Comparison of ENCODE assay signal across 17 cellular contexts in genomic region chr11:128626913-128627665, GRCh38. TPM values are rescaled to one million over a fixed set of nuclear protein-coding genes. Genes with fewer than 3 reads are reported as not detected.
A peak's percentile ranks its signal among the peaks of the same experiment; 100 is the strongest.
DNase-seq lines count a peak whose midpoint lies in the region; ATAC-seq and TF ChIP-seq lines count a peak whose summit lies in the region.
"Had no signal": no experiment of that assay in that cellular context is flagged by ENCODE, and none has a peak within 500 bp of the region (broad histone marks: within the 10 kb centered on the region; RNA-seq: fewer than 3 reads in every experiment).

No MANE protein-coding gene starts in this region.

- intact Hi-C loops in uterus (cut with DNase I; ENCODE audit: low total_unique reads) = loop anchor here (10.0 kb wide), 1 partner anchor 452 kb away; no protein-coding TSS in a partner anchor

- TF ChIP-seq EP300 in upper lobe of left lung (IDR thresholded peaks at IDR 0.05) (no peak), suprapubic skin (IDR thresholded peaks at IDR 0.05) (no peak)

- POLR2A ChIA-PET in activated CD4-positive, alpha-beta memory T cell treated with anti-CD3 and anti-CD28 coated beads, Interleukin-2, amount 10 ng/mL, durations not matched to agents 7 days and 5 days (lab: Charles Lee) = interaction anchor here (0.9 to 11.4 kb wide), 13 partner anchors 47 to 336 kb away, joined by 4 to 525 read pairs (median 6); no protein-coding TSS in a partner anchor

- H3K27ac ChIP-seq in upper lobe of left lung (peak overlapping the region; percentile 52 to 58 (median 56)), uterus (no peak overlapping the region), suprapubic skin (no peak overlapping the region)

- TF ChIP-seq CTCF in upper lobe of left lung (IDR thresholded peaks at IDR 0.05) = no peak
- no peak for TF ChIP-seq CTCF in uterus (IDR thresholded peaks at IDR 0.05)
- no peak for TF ChIP-seq CTCF in suprapubic skin (IDR thresholded peaks at IDR 0.05)

- no peaks in the 10 kb centered on the region for H3K36me3 ChIP-seq in upper lobe of left lung
- H3K36me3 ChIP-seq in uterus = no peaks in the 10 kb centered on the region
- no peaks in the 10 kb centered on the region for H3K36me3 ChIP-seq in suprapubic skin
- H3K36me3 ChIP-seq: breast epithelium, right lobe of liver had no signal

- H3K4me3 ChIP-seq in upper lobe of left lung (no peak overlapping the region), uterus (no peak overlapping the region), suprapubic skin (no peak overlapping the region)
- H3K4me3 ChIP-seq: breast epithelium, lung, right lobe of liver had no signal

- H3K4me1 ChIP-seq in upper lobe of left lung = peaks cover 14 to 51% (median 33%) of the 10 kb centered on the region in 4 donors
- no peaks in the 10 kb centered on the region for H3K4me1 ChIP-seq in uterus
- H3K4me1 ChIP-seq in suprapubic skin = peaks cover 20% of the 10 kb centered on the region
- H3K4me1 ChIP-seq: breast epithelium had no signal

- no peaks in the 10 kb centered on the region for H3K27me3 Mint-ChIP-seq in activated naive CD4-positive, alpha-beta T cell treated with anti-CD3 and anti-CD28 coated beads, Interleukin-2, amount 50 U/mL, for 24 hours
- H3K27me3 Mint-ChIP-seq in activated CD4-positive, alpha-beta memory T cell treated with anti-CD3 and anti-CD28 coated beads, Interleukin-2, amount 10 ng/mL, durations not matched to agents 7 days and 5 days = no peaks in the 10 kb centered on the region
- no peaks in the 10 kb centered on the region for H3K27me3 Mint-ChIP-seq in memory B cell

- H3K4me1 Mint-ChIP-seq in activated naive CD4-positive, alpha-beta T cell treated with anti-CD3 and anti-CD28 coated beads, Interleukin-2, amount 50 U/mL, for 24 hours = peaks cover 100% of the 10 kb centered on the region
- peaks cover 91% of the 10 kb centered on the region for H3K4me1 Mint-ChIP-seq in activated CD4-positive, alpha-beta memory T cell treated with anti-CD3 and anti-CD28 coated beads, Interleukin-2, amount 10 ng/mL, durations not matched to agents 7 days and 5 days
- H3K4me1 Mint-ChIP-seq in memory B cell = peaks cover 79% of the 10 kb centered on the region

- H3K27me3 ChIP-seq in upper lobe of left lung (no peaks in the 10 kb centered on the region), uterus (no peaks in the 10 kb centered on the region), suprapubic skin (no peaks in the 10 kb centered on the region)
- H3K27me3 ChIP-seq: breast epithelium, right lobe of liver had no signal

- CTCF ChIA-PET in activated CD4-positive, alpha-beta memory T cell treated with anti-CD3 and anti-CD28 coated beads, Interleukin-2, amount 10 ng/mL, durations not matched to agents 7 days and 5 days (lab: Charles Lee) = interaction anchor here (1.1 to 7.6 kb wide), 12 partner anchors 77 to 455 kb away, joined by 3 to 205 read pairs (median 27); no protein-coding TSS in a partner anchor

- H3K27ac Mint-ChIP-seq in activated naive CD4-positive, alpha-beta T cell treated with anti-CD3 and anti-CD28 coated beads, Interleukin-2, amount 50 U/mL, for 24 hours = peak overlapping the region; percentile 85
- H3K27ac Mint-ChIP-seq in activated CD4-positive, alpha-beta memory T cell treated with anti-CD3 and anti-CD28 coated beads, Interleukin-2, amount 10 ng/mL, durations not matched to agents 7 days and 5 days = peak overlapping the region; percentile 85
- H3K27ac Mint-ChIP-seq in memory B cell = peak overlapping the region; percentile 94

- ATAC-seq in memory B cell (ENCODE audit: low read depth) (no peak), upper lobe of left lung (ENCODE audit: low FRiP score in 2 of 2) (no peak)
- ATAC-seq: HepG2, right lobe of liver had no signal

- H3K36me3 Mint-ChIP-seq in activated naive CD4-positive, alpha-beta T cell treated with anti-CD3 and anti-CD28 coated beads, Interleukin-2, amount 50 U/mL, for 24 hours = no peaks in the 10 kb centered on the region
- H3K36me3 Mint-ChIP-seq in activated CD4-positive, alpha-beta memory T cell treated with anti-CD3 and anti-CD28 coated beads, Interleukin-2, amount 10 ng/mL, durations not matched to agents 7 days and 5 days (ENCODE audit: low read depth) = peaks cover 3% of the 10 kb centered on the region
- H3K36me3 Mint-ChIP-seq in memory B cell = peaks cover 2% of the 10 kb centered on the region

- 68 to 78% methylated on average over 13 to 16 of the region's 16 CpGs for WGBS in upper lobe of left lung, 2 donors
- 89% methylated on average over 9 of the region's 16 CpGs for WGBS in suprapubic skin

- no peak for TF ChIP-seq POLR2A in upper lobe of left lung (IDR thresholded peaks at IDR 0.05)
- no peak for TF ChIP-seq POLR2A in uterus (IDR thresholded peaks at IDR 0.05)
- no peak for TF ChIP-seq POLR2A in suprapubic skin (IDR thresholded peaks at IDR 0.05)

- no peak for DNase-seq in activated naive CD4-positive, alpha-beta T cell treated with anti-CD3 and anti-CD28 coated beads, Interleukin-2, amount 50 U/mL, for 16 hours
- no peak for DNase-seq in activated CD4-positive, alpha-beta memory T cell treated with anti-CD3 and anti-CD28 coated beads, Interleukin-2, amount 10 ng/mL, durations not matched to agents 7 days and 5 days
- DNase-seq in memory B cell (ENCODE audit: low spot score in 2 of 2) = no peak
- no peak for DNase-seq in upper lobe of left lung
- DNase-seq in uterus = no peak
- DNase-seq in suprapubic skin (ENCODE audit: low spot score in 2 of 2) = no peak
- no peak for DNase-seq in kidney tubule cell (ENCODE audit: low spot score)
- DNase-seq: DMS53; H7; NCI-H2227 treated with DMSO at 0.1 percent for 48 hours; right lobe of liver; stimulated activated CD4-positive, alpha-beta T cell treated with anti-CD3 and anti-CD28 coated beads, Interleukin-4, amount 100 ng/mL, for 4 hours had no signal

- no peaks in the 10 kb centered on the region for H3K9me3 Mint-ChIP-seq in activated naive CD4-positive, alpha-beta T cell treated with anti-CD3 and anti-CD28 coated beads, Interleukin-2, amount 50 U/mL, for 24 hours
- no peaks in the 10 kb centered on the region for H3K9me3 Mint-ChIP-seq in activated CD4-positive, alpha-beta memory T cell treated with anti-CD3 and anti-CD28 coated beads, Interleukin-2, amount 10 ng/mL, durations not matched to agents 7 days and 5 days
- peaks cover 1% of the 10 kb centered on the region for H3K9me3 Mint-ChIP-seq in memory B cell
- H3K9me3 Mint-ChIP-seq: neural crest cell had no signal

- H3K4me3 Mint-ChIP-seq in activated naive CD4-positive, alpha-beta T cell treated with anti-CD3 and anti-CD28 coated beads, Interleukin-2, amount 50 U/mL, for 24 hours = peak overlapping the region; percentile 84
- H3K4me3 Mint-ChIP-seq in activated CD4-positive, alpha-beta memory T cell treated with anti-CD3 and anti-CD28 coated beads, Interleukin-2, amount 10 ng/mL, durations not matched to agents 7 days and 5 days = no peak overlapping the region
- no peak overlapping the region for H3K4me3 Mint-ChIP-seq in memory B cell
- H3K4me3 Mint-ChIP-seq: neural crest cell had no signal

- H3K9me3 ChIP-seq in upper lobe of left lung = no peaks in the 10 kb centered on the region
- H3K9me3 ChIP-seq in uterus = no peaks in the 10 kb centered on the region
- H3K9me3 ChIP-seq in suprapubic skin = no peaks in the 10 kb centered on the region
- H3K9me3 ChIP-seq: breast epithelium, right lobe of liver had no signal

RNA-seq across cellular contexts. Expression of gene ETS1, which starts 39.7 kb away (rescaled TPM):
- 100 to 1,000 TPM; 572 to 584 TPM for total RNA-seq in activated CD4-positive, alpha-beta memory T cell treated with anti-CD3 and anti-CD28 coated beads, Interleukin-2, amount 10 ng/mL, durations not matched to agents 7 days and 5 days
- total RNA-seq in upper lobe of left lung = 100 to 1,000 TPM in 1 of 6 donors, 10 to 100 TPM in 5; 29.3 to 107 (median 79.0) TPM
- 10 to 100 TPM; 24.1 to 80.9 (median 58.3) TPM for total RNA-seq in uterus
- total RNA-seq in suprapubic skin = 10 to 100 TPM; 21.7 to 42.6 (median 33.7) TPM

Comparison
In these comparisons a context has a peak if more than half of its experiments do, and no peak if none do; other contexts are left out.
1. H3K27ac ChIP-seq: peak in upper lobe of left lung (4 of 4); none in uterus (0 of 2) and suprapubic skin (single experiment).
2. RNA of gene ETS1, which starts 39.7 kb away (total RNA-seq): 572 to 584 TPM in activated CD4-positive, alpha-beta memory T cell treated with anti-CD3 and anti-CD28 coated beads, Interleukin-2, amount 10 ng/mL, durations not matched to agents 7 days and 5 days; 29.3 to 107 TPM in upper lobe of left lung, 24.1 to 80.9 TPM in uterus and 21.7 to 42.6 TPM in suprapubic skin; every median in the first group is over 4 times any median in the second.
3. Peak in every context shown above with its lines, with median percentiles within 50 percentile points of each other: H3K27ac Mint-ChIP-seq.